ENCODE assay signal across 2 cellular contexts in the genomic region with DNA sequence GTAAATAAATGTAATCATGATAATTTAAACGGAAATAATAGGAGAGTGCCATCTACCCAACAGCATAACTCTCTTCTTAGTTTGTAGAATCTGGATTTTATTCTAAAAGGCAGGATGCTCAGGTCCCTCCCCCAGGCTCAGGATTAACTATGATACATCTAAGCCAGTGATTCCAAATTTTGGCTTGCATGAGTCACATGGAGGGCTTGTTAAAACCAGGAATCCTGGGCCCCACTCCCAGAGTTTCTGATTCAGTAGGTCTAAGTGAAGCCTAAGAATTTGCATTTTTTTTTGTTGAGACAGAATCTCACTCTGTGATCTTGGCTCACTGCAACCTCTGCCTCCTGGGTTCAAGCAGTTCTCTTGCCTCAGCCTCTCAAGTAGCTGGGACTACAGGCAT.
TF ChIP-seq lines count a peak whose summit lies in the region.

No MANE protein-coding gene starts in this region.

TF ChIP-seq in SK-N-SH treated with all-trans-retinoic acid at 6 μM for 48 hours, 23 proteins besides CTCF, POLR2A, EP300 and RAD21 (continued from another document):
- TF ChIP-seq, protein P1, sequence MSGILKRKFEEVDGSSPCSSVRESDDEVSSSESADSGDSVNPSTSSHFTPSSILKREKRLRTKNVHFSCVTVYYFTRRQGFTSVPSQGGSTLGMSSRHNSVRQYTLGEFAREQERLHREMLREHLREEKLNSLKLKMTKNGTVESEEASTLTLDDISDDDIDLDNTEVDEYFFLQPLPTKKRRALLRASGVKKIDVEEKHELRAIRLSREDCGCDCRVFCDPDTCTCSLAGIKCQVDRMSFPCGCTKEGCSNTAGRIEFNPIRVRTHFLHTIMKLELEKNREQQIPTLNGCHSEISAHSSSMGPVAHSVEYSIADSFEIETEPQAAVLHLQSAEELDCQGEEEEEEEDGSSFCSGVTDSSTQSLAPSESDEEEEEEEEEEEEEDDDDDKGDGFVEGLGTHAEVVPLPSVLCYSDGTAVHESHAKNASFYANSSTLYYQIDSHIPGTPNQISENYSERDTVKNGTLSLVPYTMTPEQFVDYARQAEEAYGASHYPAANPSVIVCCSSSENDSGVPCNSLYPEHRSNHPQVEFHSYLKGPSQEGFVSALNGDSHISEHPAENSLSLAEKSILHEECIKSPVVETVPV (CRISPR knock-in tag; IDR thresholded peaks at IDR 0.05): no peak
- TF ChIP-seq TOX (CRISPR knock-in tag; IDR thresholded peaks at IDR 0.05; ENCODE audit: borderline replicate concordance) (no peak), GLIS3 (CRISPR knock-in tag; IDR thresholded peaks at IDR 0.05) (no peak), ZC3H10 (CRISPR knock-in tag; IDR thresholded peaks at IDR 0.05) (no peak), TCF4 (CRISPR knock-in tag; IDR thresholded peaks at IDR 0.05; ENCODE audit: borderline replicate concordance) (no peak), ESRRG (CRISPR knock-in tag; IDR thresholded peaks at IDR 0.05) (no peak), ZNF565 (CRISPR knock-in tag; conservative IDR thresholded peaks at IDR 0.05; ENCODE audit: low read depth) (no peak), ZNF70 (CRISPR knock-in tag; IDR thresholded peaks at IDR 0.05) (no peak), ARNTL (CRISPR knock-in tag; IDR thresholded peaks at IDR 0.05; ENCODE audit: borderline replicate concordance, low read depth) (no peak)
- TF ChIP-seq, protein P2, sequence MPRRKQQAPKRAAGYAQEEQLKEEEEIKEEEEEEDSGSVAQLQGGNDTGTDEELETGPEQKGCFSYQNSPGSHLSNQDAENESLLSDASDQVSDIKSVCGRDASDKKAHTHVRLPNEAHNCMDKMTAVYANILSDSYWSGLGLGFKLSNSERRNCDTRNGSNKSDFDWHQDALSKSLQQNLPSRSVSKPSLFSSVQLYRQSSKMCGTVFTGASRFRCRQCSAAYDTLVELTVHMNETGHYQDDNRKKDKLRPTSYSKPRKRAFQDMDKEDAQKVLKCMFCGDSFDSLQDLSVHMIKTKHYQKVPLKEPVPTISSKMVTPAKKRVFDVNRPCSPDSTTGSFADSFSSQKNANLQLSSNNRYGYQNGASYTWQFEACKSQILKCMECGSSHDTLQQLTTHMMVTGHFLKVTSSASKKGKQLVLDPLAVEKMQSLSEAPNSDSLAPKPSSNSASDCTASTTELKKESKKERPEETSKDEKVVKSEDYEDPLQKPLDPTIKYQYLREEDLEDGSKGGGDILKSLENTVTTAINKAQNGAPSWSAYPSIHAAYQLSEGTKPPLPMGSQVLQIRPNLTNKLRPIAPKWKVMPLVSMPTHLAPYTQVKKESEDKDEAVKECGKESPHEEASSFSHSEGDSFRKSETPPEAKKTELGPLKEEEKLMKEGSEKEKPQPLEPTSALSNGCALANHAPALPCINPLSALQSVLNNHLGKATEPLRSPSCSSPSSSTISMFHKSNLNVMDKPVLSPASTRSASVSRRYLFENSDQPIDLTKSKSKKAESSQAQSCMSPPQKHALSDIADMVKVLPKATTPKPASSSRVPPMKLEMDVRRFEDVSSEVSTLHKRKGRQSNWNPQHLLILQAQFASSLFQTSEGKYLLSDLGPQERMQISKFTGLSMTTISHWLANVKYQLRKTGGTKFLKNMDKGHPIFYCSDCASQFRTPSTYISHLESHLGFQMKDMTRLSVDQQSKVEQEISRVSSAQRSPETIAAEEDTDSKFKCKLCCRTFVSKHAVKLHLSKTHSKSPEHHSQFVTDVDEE (CRISPR knock-in tag; IDR thresholded peaks at IDR 0.05): no peak

TF ChIP-seq in HepG2, 621 proteins besides CTCF, POLR2A, EP300 and RAD21 (continued from another document):
- TF ChIP-seq, protein P3, sequence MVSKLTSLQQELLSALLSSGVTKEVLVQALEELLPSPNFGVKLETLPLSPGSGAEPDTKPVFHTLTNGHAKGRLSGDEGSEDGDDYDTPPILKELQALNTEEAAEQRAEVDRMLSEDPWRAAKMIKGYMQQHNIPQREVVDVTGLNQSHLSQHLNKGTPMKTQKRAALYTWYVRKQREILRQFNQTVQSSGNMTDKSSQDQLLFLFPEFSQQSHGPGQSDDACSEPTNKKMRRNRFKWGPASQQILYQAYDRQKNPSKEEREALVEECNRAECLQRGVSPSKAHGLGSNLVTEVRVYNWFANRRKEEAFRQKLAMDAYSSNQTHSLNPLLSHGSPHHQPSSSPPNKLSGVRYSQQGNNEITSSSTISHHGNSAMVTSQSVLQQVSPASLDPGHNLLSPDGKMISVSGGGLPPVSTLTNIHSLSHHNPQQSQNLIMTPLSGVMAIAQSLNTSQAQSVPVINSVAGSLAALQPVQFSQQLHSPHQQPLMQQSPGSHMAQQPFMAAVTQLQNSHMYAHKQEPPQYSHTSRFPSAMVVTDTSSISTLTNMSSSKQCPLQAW (CRISPR knock-in tag; IDR thresholded peaks at IDR 0.05): no peak
- no peak for TF ChIP-seq U2AF2 (IDR thresholded peaks at IDR 0.05; ENCODE audit: low read depth, low read length)
